ENCODE assay signal across 26 cellular contexts in the genomic region with DNA sequence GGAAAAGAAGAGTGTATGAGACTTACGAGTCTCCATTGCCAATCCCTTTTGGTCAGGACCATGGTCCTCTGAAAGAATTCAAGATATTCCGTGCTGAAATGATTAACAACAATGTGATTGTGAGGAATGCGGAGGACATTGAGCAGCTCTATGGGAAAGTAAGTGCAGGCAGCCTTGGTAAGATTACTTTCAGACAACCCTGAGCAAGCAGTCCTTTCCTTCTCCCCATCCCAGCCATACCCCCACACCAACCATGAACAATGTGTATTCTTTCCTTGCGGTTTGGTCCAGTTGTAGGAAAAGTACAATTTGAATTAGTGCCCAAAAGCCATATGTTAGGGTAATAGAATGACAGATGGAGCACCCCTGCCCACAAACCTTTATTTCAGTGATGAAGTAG. TPM values are rescaled to one million over a fixed set of nuclear protein-coding genes. Genes with fewer than 3 reads are reported as not detected.
DNase-seq lines count a peak whose midpoint lies in the region; ATAC-seq and TF ChIP-seq lines count a peak whose summit lies in the region.
"Had no signal": no experiment of that assay in that cellular context is flagged by ENCODE, and none has a peak within 500 bp of the region (broad histone marks: within the 10 kb centered on the region; RNA-seq: fewer than 3 reads in every experiment).

No MANE protein-coding gene starts in this region.

- 62 to 72% methylated on average over 4 of the region's 4 CpGs for WGBS in heart right ventricle, 2 donors

- H3K4me3 ChIP-seq in cardiac muscle cell (no peak overlapping the region), heart right ventricle (no peak overlapping the region), cardiac fibroblast (replicated peaks in 1 of 2; ENCODE audit: low read depth in 2 of 2, low read length in 2 of 2) (no peak overlapping the region), skeletal muscle satellite cell (ENCODE audit: low read length) (no peak overlapping the region)
- H3K4me3 ChIP-seq: A549, colonic mucosa, lung, pancreas, sigmoid colon, thoracic aorta had no signal

- peak overlapping the region; percentile 0 for H3K27ac ChIP-seq in cardiac muscle cell
- no peak overlapping the region for H3K27ac ChIP-seq in heart right ventricle
- H3K27ac ChIP-seq: A549, C4-2B, colonic mucosa, pancreas, sigmoid colon, thoracic aorta had no signal

- H3K36me3 ChIP-seq in cardiac muscle cell (peaks cover 11% of the 10 kb centered on the region), heart right ventricle (peaks cover 0 to 58% (median 4%) of the 10 kb centered on the region in 9 donors), skeletal muscle satellite cell (ENCODE audit: insufficient read depth, low read length) (peaks cover 15% of the 10 kb centered on the region)
- H3K36me3 ChIP-seq: colonic mucosa had no signal

- TF ChIP-seq CTCF in cardiac muscle cell (IDR thresholded peaks at IDR 0.05; ENCODE audit: low read depth, low read length), result no peak
- TF ChIP-seq CTCF in heart right ventricle (IDR thresholded peaks at IDR 0.05), result no peak
- no peak for TF ChIP-seq CTCF in cardiac fibroblast (IDR thresholded peaks at IDR 0.05; ENCODE audit: low read depth, low read length)

- H3K4me2 ChIP-seq in skeletal muscle satellite cell (ENCODE audit: low read length), result no peak overlapping the region
- H3K4me2 ChIP-seq: A549 had no signal

- H3K9ac ChIP-seq in skeletal muscle satellite cell (ENCODE audit: low read depth, low read length), result peak overlapping the region; percentile 41

- ATAC-seq in heart right ventricle, result no peak
- ATAC-seq: A549; stimulated activated memory B cell treated with anti-CD40 and anti-IgM and Interleukin-4, amounts not matched to agents 10 μg/mL and 1 μg/mL and 100 μg/mL, for 72 hours had no signal

- no peaks in the 10 kb centered on the region for H3K27me3 ChIP-seq in cardiac muscle cell
- H3K27me3 ChIP-seq in heart right ventricle, result no peaks in the 10 kb centered on the region
- no peaks in the 10 kb centered on the region for H3K27me3 ChIP-seq in skeletal muscle satellite cell (ENCODE audit: control insufficient read depth, insufficient read depth, low read length)
- H3K27me3 ChIP-seq: colonic mucosa, pancreas, sigmoid colon had no signal

- intact Hi-C loops in heart right ventricle (cut with DNase I), result no loop called here
- intact Hi-C loops in posterior cingulate gyrus (cut with DNase I), result loop anchor here (10.0 kb wide), 1 partner anchor 645 kb away; the partner anchor contains the start of gene TAMM41

- DNase-seq in cardiac muscle cell (ENCODE audit: low read depth in 1 of 2, low spot score in 1 of 2) (peak in 1 of 2 donors; percentile 69), heart right ventricle (no peak), cardiac fibroblast (ENCODE audit: low read depth in 2 of 2) (peak; percentile 53 to 56), kidney glomerular epithelial cell (lab: John Stamatoyannopoulos, UW) (peak; percentile 70), posterior cingulate gyrus (no peak), cortex of kidney (lab: John Stamatoyannopoulos, UW) (no peak), NCI-H1930 (lab: John Stamatoyannopoulos, UW) (no peak)
- DNase-seq: activated CD4-positive, alpha-beta memory T cell treated with anti-CD3 and anti-CD28 coated beads, Interleukin-2, amount 10 ng/mL, durations not matched to agents 7 days and 5 days; activated CD4-positive, CD25-positive, alpha-beta regulatory T cell; amygdala; colonic mucosa; H7; hippocampal formation; KBM-7; naive B cell; NCI-H187; pancreas; RPMI8226; sigmoid colon had no signal

- H3K4me1 ChIP-seq in cardiac muscle cell (ENCODE audit: low read depth) (peaks cover 5% of the 10 kb centered on the region), heart right ventricle (peaks cover 3 to 15% (median 9%) of the 10 kb centered on the region in 9 donors), skeletal muscle satellite cell (ENCODE audit: control insufficient read depth, insufficient read depth, low read length) (peaks cover 31% of the 10 kb centered on the region)

- H3K9me3 ChIP-seq in cardiac muscle cell (ENCODE audit: low read depth) (no peaks in the 10 kb centered on the region), heart right ventricle (no peaks in the 10 kb centered on the region), skeletal muscle satellite cell (replicated peaks; ENCODE audit: low read length) (no peaks in the 10 kb centered on the region)
- H3K9me3 ChIP-seq: A549, colonic mucosa, pancreas, sigmoid colon, thoracic aorta had no signal

RNA-seq across cellular contexts. Expression of gene TSEN2, which starts 5.6 kb away (rescaled TPM):
- total RNA-seq in cardiac muscle cell (17.1 and 24.4 TPM in 2 replicates), heart right ventricle (10 to 100 TPM; 15.7 to 33.7 (median 19.8) TPM)
- polyA plus RNA-seq in cardiac muscle cell (25.7 and 36.3 TPM in 2 replicates), heart right ventricle (10 to 100 TPM; 16.9 to 27.2 TPM)
- total RNA-seq in skeletal muscle satellite cell (2012; rRNA removed), result 20.5 and 23.4 TPM in 2 replicates

RNA-seq across cellular contexts. Expression of gene MKRN2OS, which starts 55.5 kb away (rescaled TPM):
- total RNA-seq in cardiac muscle cell (not detected in 2 replicates), heart right ventricle (1 to 10 TPM in 6 of 10 donors, under 1 TPM in 1, not detected in 3; 0.49 to 9.3 (median 6.2) TPM)
- polyA plus RNA-seq in cardiac muscle cell (0.31 TPM in 1 of 2 replicates, not detected in the other), heart right ventricle (not detected)
- total RNA-seq in skeletal muscle satellite cell (2012; rRNA removed), result not detected in 2 replicates
- total RNA-seq: activated CD4-positive, alpha-beta memory T cell treated with anti-CD3 and anti-CD28 coated beads, Interleukin-2, amount 10 ng/mL, durations not matched to agents 7 days and 5 days; H7; NCI-H460; sigmoid colon; thoracic aorta had no signal
- polyA plus RNA-seq: A549 had no signal

Comparison
In these comparisons a context has a peak if more than half of its experiments do, and no peak if none do; other contexts are left out.
1. DNase-seq: peak in cardiac fibroblast (2 of 2) and kidney glomerular epithelial cell (single experiment); none in heart right ventricle (0 of 2), posterior cingulate gyrus (0 of 10), cortex of kidney (single experiment) and NCI-H1930 (0 of 2).